10 cellular contexts compared by ENCODE assay signal in the genomic region with DNA sequence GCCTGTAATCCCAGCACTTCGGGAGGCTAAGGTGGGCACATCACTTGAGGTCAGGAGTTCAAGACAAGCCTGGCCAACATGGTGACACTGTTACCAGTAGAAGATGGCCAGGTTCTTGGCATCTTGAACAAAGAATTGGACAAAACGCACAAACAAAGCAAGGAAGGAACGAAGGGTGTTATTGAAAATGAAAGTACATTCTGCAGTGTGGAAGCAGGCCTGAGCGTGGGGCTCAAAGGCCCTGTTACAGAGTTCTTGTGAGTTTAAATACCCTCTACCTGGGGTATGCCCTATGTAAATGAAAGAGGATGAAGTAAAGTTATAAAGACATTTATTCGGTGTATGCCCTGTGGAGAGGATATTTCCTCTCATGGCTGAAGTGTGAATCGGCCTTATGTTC. TPM values are rescaled to one million over a fixed set of nuclear protein-coding genes. Genes with fewer than 3 reads are reported as not detected.
DNase-seq lines count a peak whose midpoint lies in the region; ATAC-seq and TF ChIP-seq lines count a peak whose summit lies in the region.
"Had no signal": no experiment of that assay in that cellular context is flagged by ENCODE, and none has a peak within 500 bp of the region (broad histone marks: within the 10 kb centered on the region; RNA-seq: fewer than 3 reads in every experiment).

No MANE protein-coding gene starts in this region.

- peak; percentile 53 for DNase-seq in activated naive CD4-positive, alpha-beta T cell treated with anti-CD3 and anti-CD28 coated beads, Interleukin-2, amount 10 ng/mL, durations not matched to agents 7 days and 5 days
- no peak for DNase-seq in activated naive CD4-positive, alpha-beta T cell treated with anti-CD3 and anti-CD28 coated beads, Interleukin-2, amount 50 U/mL, for 16 hours
- no peak for DNase-seq in activated CD4-positive, alpha-beta memory T cell treated with anti-CD3 and anti-CD28 coated beads, Interleukin-2, amount 10 ng/mL, durations not matched to agents 7 days and 5 days
- peak in 1 of 3 donors; percentile 35 for DNase-seq in immature natural killer cell
- no peak for DNase-seq in suprapubic skin (ENCODE audit: low spot score in 2 of 2)
- no peak for DNase-seq in NAMALWA (ENCODE audit: low spot score)
- DNase-seq in mucosa of descending colon: no peak
- DNase-seq: KBM-7, NCI-H2107 had no signal

- TF ChIP-seq CTCF in suprapubic skin (IDR thresholded peaks at IDR 0.05): no peak
- no peak for TF ChIP-seq CTCF in mucosa of descending colon (IDR thresholded peaks at IDR 0.05)

- ATAC-seq in HG02588 (IDR thresholded peaks at IDR 0.05; ENCODE audit: unreplicated experiment) (no peak), mucosa of descending colon (no peak)

- H3K9me3 ChIP-seq in suprapubic skin: no peaks in the 10 kb centered on the region
- no peaks in the 10 kb centered on the region for H3K9me3 ChIP-seq in mucosa of descending colon

- WGBS in suprapubic skin: 76% methylated on average over 6 of the region's 6 CpGs

- H3K4me1 ChIP-seq in suprapubic skin: peaks cover 11% of the 10 kb centered on the region
- H3K4me1 ChIP-seq in mucosa of descending colon (ENCODE audit: low read depth): no peaks in the 10 kb centered on the region

- H3K9me3 Mint-ChIP-seq in activated naive CD4-positive, alpha-beta T cell treated with anti-CD3 and anti-CD28 coated beads, Interleukin-2, amount 10 ng/mL, durations not matched to agents 7 days and 5 days: no peaks in the 10 kb centered on the region
- no peaks in the 10 kb centered on the region for H3K9me3 Mint-ChIP-seq in activated CD4-positive, alpha-beta memory T cell treated with anti-CD3 and anti-CD28 coated beads, Interleukin-2, amount 10 ng/mL, durations not matched to agents 7 days and 5 days
- no peaks in the 10 kb centered on the region for H3K9me3 Mint-ChIP-seq in immature natural killer cell

- H3K36me3 ChIP-seq in suprapubic skin: no peaks in the 10 kb centered on the region
- H3K36me3 ChIP-seq in mucosa of descending colon (ENCODE audit: low read depth): no peaks in the 10 kb centered on the region

- no peak for TF ChIP-seq POLR2A in suprapubic skin (IDR thresholded peaks at IDR 0.05)

- no peaks in the 10 kb centered on the region for H3K36me3 Mint-ChIP-seq in activated naive CD4-positive, alpha-beta T cell treated with anti-CD3 and anti-CD28 coated beads, Interleukin-2, amount 10 ng/mL, durations not matched to agents 7 days and 5 days
- H3K36me3 Mint-ChIP-seq in activated CD4-positive, alpha-beta memory T cell treated with anti-CD3 and anti-CD28 coated beads, Interleukin-2, amount 10 ng/mL, durations not matched to agents 7 days and 5 days (ENCODE audit: low read depth): peaks cover 3% of the 10 kb centered on the region
- H3K36me3 Mint-ChIP-seq in immature natural killer cell: no peaks in the 10 kb centered on the region

- peaks cover 67% of the 10 kb centered on the region for H3K4me1 Mint-ChIP-seq in activated naive CD4-positive, alpha-beta T cell treated with anti-CD3 and anti-CD28 coated beads, Interleukin-2, amount 10 ng/mL, durations not matched to agents 7 days and 5 days
- peaks cover 63% of the 10 kb centered on the region for H3K4me1 Mint-ChIP-seq in activated CD4-positive, alpha-beta memory T cell treated with anti-CD3 and anti-CD28 coated beads, Interleukin-2, amount 10 ng/mL, durations not matched to agents 7 days and 5 days
- H3K4me1 Mint-ChIP-seq in immature natural killer cell: peaks cover 19 to 28% of the 10 kb centered on the region in 2 donors

- H3K27ac Mint-ChIP-seq in activated naive CD4-positive, alpha-beta T cell treated with anti-CD3 and anti-CD28 coated beads, Interleukin-2, amount 10 ng/mL, durations not matched to agents 7 days and 5 days: peak overlapping the region; percentile 87
- H3K27ac Mint-ChIP-seq in activated CD4-positive, alpha-beta memory T cell treated with anti-CD3 and anti-CD28 coated beads, Interleukin-2, amount 10 ng/mL, durations not matched to agents 7 days and 5 days: peak overlapping the region; percentile 65
- peak overlapping the region; percentile 82 to 96 (median 89) for H3K27ac Mint-ChIP-seq in immature natural killer cell

- peaks cover 4% of the 10 kb centered on the region for H3K27me3 Mint-ChIP-seq in activated naive CD4-positive, alpha-beta T cell treated with anti-CD3 and anti-CD28 coated beads, Interleukin-2, amount 10 ng/mL, durations not matched to agents 7 days and 5 days
- peaks cover 8% of the 10 kb centered on the region for H3K27me3 Mint-ChIP-seq in activated CD4-positive, alpha-beta memory T cell treated with anti-CD3 and anti-CD28 coated beads, Interleukin-2, amount 10 ng/mL, durations not matched to agents 7 days and 5 days
- peaks cover 0 to 2% (median 0%) of the 10 kb centered on the region in 3 donors for H3K27me3 Mint-ChIP-seq in immature natural killer cell (ENCODE audit: low read depth in 3 of 3)

- H3K4me3 ChIP-seq in suprapubic skin: peak overlapping the region; percentile 4
- H3K4me3 ChIP-seq in mucosa of descending colon: no peak overlapping the region

- POLR2A ChIA-PET in activated CD4-positive, alpha-beta memory T cell treated with anti-CD3 and anti-CD28 coated beads, Interleukin-2, amount 10 ng/mL, durations not matched to agents 7 days and 5 days (lab: Charles Lee): interaction anchor here (0.7 to 4.3 kb wide), 2 partner anchors 20 to 21 kb away, joined by 3 to 27 read pairs; a partner anchor contains a TSS

- peak overlapping the region; percentile 69 for H3K4me3 Mint-ChIP-seq in activated naive CD4-positive, alpha-beta T cell treated with anti-CD3 and anti-CD28 coated beads, Interleukin-2, amount 10 ng/mL, durations not matched to agents 7 days and 5 days
- H3K4me3 Mint-ChIP-seq in activated CD4-positive, alpha-beta memory T cell treated with anti-CD3 and anti-CD28 coated beads, Interleukin-2, amount 10 ng/mL, durations not matched to agents 7 days and 5 days: peak overlapping the region; percentile 76
- peak overlapping the region; percentile 62 to 89 (median 82) for H3K4me3 Mint-ChIP-seq in immature natural killer cell

- no peak for TF ChIP-seq EP300 in suprapubic skin (IDR thresholded peaks at IDR 0.05)

- CTCF ChIA-PET in activated naive CD4-positive, alpha-beta T cell treated with anti-CD3 and anti-CD28 coated beads, Interleukin-2, amount 10 ng/mL, durations not matched to agents 7 days and 5 days (lab: Charles Lee): interaction anchor here (2.2 to 2.3 kb wide), 2 partner anchors 17 to 95 kb away, joined by 6 to 12 read pairs; no protein-coding TSS in a partner anchor
- CTCF ChIA-PET in activated CD4-positive, alpha-beta memory T cell treated with anti-CD3 and anti-CD28 coated beads, Interleukin-2, amount 10 ng/mL, durations not matched to agents 7 days and 5 days (lab: Charles Lee): interaction anchor here (0.9 kb wide), 1 partner anchor 20 kb away, joined by 3 read pairs; no protein-coding TSS in a partner anchor

- no peak overlapping the region for H3K27ac ChIP-seq in suprapubic skin

- no peaks in the 10 kb centered on the region for H3K27me3 ChIP-seq in suprapubic skin

- intact Hi-C loops in mucosa of descending colon (cut with DNase I, micrococcal nuclease): no loop called here

RNA-seq across cellular contexts. Expression of a gene that starts 20.8 kb away (rescaled TPM):
- 10 to 100 TPM; 41.5 to 42.5 TPM for total RNA-seq in activated CD4-positive, alpha-beta memory T cell treated with anti-CD3 and anti-CD28 coated beads, Interleukin-2, amount 10 ng/mL, durations not matched to agents 7 days and 5 days
- 10 to 100 TPM; 27.2 to 64.0 (median 52.7) TPM for polyA plus RNA-seq in immature natural killer cell
- total RNA-seq in suprapubic skin: 10 to 100 TPM; 38.7 to 93.3 (median 43.4) TPM
- total RNA-seq in mucosa of descending colon: 10 to 100 TPM; 19.5 to 43.5 (median 24.0) TPM
